Comparison of ENCODE assay signal across 2 cellular contexts in genomic region chr19:45444318-45445041, GRCh38.
TF ChIP-seq lines count a peak whose summit lies in the region.

No MANE protein-coding gene starts in this region.

TF ChIP-seq in A549, 52 proteins besides CTCF, POLR2A, EP300 and RAD21:
- TF ChIP-seq BCL3 (IDR thresholded peaks at IDR 0.05) (0 out of 3 replicates have a peak, but pooled peaks have one; percentile 30), CHD4 (IDR thresholded peaks at IDR 0.05; ENCODE audit: borderline replicate concordance) (no peak), CBX8 (IDR thresholded peaks at IDR 0.05) (no peak), MAZ (IDR thresholded peaks at IDR 0.05; ENCODE audit: borderline replicate concordance, low read depth, low read length) (no peak), PBX3 (IDR thresholded peaks at IDR 0.05) (no peak), ESRRA (IDR thresholded peaks at IDR 0.05; ENCODE audit: borderline replicate concordance, low read length) (no peak), FOSL2 (IDR thresholded peaks at IDR 0.05) (no peak), FOSL2 (CRISPR knock-in tag; IDR thresholded peaks at IDR 0.05) (peak; percentile 22), HOXB5 (CRISPR knock-in tag; IDR thresholded peaks at IDR 0.05) (peak; percentile 27; the same call in 1 of the 2 replicates), HDAC2 (IDR thresholded peaks at IDR 0.05) (no peak), NPAS2 (CRISPR knock-in tag; IDR thresholded peaks at IDR 0.05; ENCODE audit: borderline replicate concordance) (no peak), SMC3 (IDR thresholded peaks at IDR 0.05) (no peak), RFX5 (IDR thresholded peaks at IDR 0.05) (no peak), HOXB13 (CRISPR knock-in tag; IDR thresholded peaks at IDR 0.05; ENCODE audit: low read depth) (0 out of 2 replicates have a peak, but pooled peaks have one; percentile 64), RARB (CRISPR knock-in tag; IDR thresholded peaks at IDR 0.05) (no peak), ZFP36 (IDR thresholded peaks at IDR 0.05; ENCODE audit: borderline replicate concordance, partially characterized antibody) (no peak), NFE2L2 (conservative IDR thresholded peaks at IDR 0.05; ENCODE audit: low read length) (0 out of 2 replicates have a peak, but pooled peaks have one; percentile 2), GATA3 (IDR thresholded peaks at IDR 0.05; ENCODE audit: borderline replicate concordance) (0 out of 2 replicates have a peak, but pooled peaks have one; percentile 14), POLR2AphosphoS2 (conservative IDR thresholded peaks at IDR 0.05; ENCODE audit: low read length) (no peak), MYC (IDR thresholded peaks at IDR 0.05; ENCODE audit: borderline replicate concordance, low read length) (no peak), KDM1A (IDR thresholded peaks at IDR 0.05; ENCODE audit: low read depth) (no peak), FOXS1 (CRISPR knock-in tag; IDR thresholded peaks at IDR 0.05) (no peak), RNF2 (IDR thresholded peaks at IDR 0.05; ENCODE audit: borderline replicate concordance, low read depth) (no peak), E2F6 (IDR thresholded peaks at IDR 0.05; ENCODE audit: borderline replicate concordance, low read depth) (no peak), JUN (IDR thresholded peaks at IDR 0.05) (no peak), TFCP2L1 (CRISPR knock-in tag; IDR thresholded peaks at IDR 0.05) (0 out of 2 replicates have a peak, but pooled peaks have one; percentile 19), MAX (IDR thresholded peaks at IDR 0.05) (no peak; the same call in 1 of the 2 replicates), TP53 (CRISPR knock-in tag; IDR thresholded peaks at IDR 0.05) (peak; percentile 79; the same call in 1 of the 2 replicates), USF2 (IDR thresholded peaks at IDR 0.05) (no peak)

TF ChIP-seq in SK-N-SH, 30 proteins besides CTCF, POLR2A, EP300 and RAD21:
- TF ChIP-seq SIN3A (IDR thresholded peaks at IDR 0.05; ENCODE audit: borderline replicate concordance, low read depth, low read length) (no peak), TCF12 (IDR thresholded peaks at IDR 0.05) (peak; percentile 16; the same call in 1 of the 2 replicates), MXI1 (IDR thresholded peaks at IDR 0.05; ENCODE audit: low read depth, low read length) (peak; percentile 18; the same call in 1 of the 2 replicates), REST (IDR thresholded peaks at IDR 0.05; ENCODE audit: low read depth, low read length) (peak; percentile 45; the same call in 1 of the 2 replicates), USF2 (IDR thresholded peaks at IDR 0.05; ENCODE audit: borderline replicate concordance, low read depth, low read length) (no peak), FOXJ3 (CRISPR knock-in tag; IDR thresholded peaks at IDR 0.05) (0 out of 2 replicates have a peak, but pooled peaks have one; percentile 52)
